Comparison of ENCODE assay signal across 8 cellular contexts in the genomic region with DNA sequence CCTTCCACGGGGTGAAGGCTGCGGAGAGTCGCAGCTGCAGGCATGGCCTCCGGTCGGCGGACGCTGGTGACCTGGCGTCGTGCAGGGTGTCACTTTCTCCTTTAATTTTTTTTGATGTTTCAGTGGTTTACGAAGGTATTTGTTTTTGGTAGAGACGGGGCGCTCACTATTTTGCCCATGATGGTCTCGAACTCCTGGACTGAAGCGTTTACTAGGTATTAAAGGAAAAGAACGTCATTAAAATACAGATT. TPM values are rescaled to one million over a fixed set of nuclear protein-coding genes. Genes with fewer than 3 reads are reported as not detected.
DNase-seq lines count a peak whose midpoint lies in the region; ATAC-seq and TF ChIP-seq lines count a peak whose summit lies in the region.

No MANE protein-coding gene starts in this region.

- 6% methylated on average over 15 of the region's 15 CpGs for WGBS in right cardiac atrium

- intact Hi-C loops in activated CD8-positive, alpha-beta T cell treated with anti-CD3 and anti-CD28 coated beads for 36 hours (cut with micrococcal nuclease), result loop anchor here (5.0 kb wide), 1 partner anchor 40 kb away; no protein-coding TSS in a partner anchor
- intact Hi-C loops in right cardiac atrium (cut with DNase I), result no loop called here

- peaks cover 5% of the 10 kb centered on the region for H3K36me3 Mint-ChIP-seq in T-helper 1 cell treated with Interleukin-12 subunit alpha and Interleukin-12 subunit beta and Interleukin-4 antibody, amounts not matched to agents 30 μg/mL and 1 μg/mL, for 36 hours (ENCODE audit: low read depth)
- peaks cover 3% of the 10 kb centered on the region for H3K36me3 Mint-ChIP-seq in activated CD8-positive, alpha-beta T cell treated with anti-CD3 and anti-CD28 coated beads for 36 hours (ENCODE audit: low read depth)

- H3K27ac ChIP-seq in right cardiac atrium (ENCODE audit: low read length), result no peak overlapping the region
- no peak overlapping the region for H3K27ac ChIP-seq in subcutaneous abdominal adipose tissue (ENCODE audit: low read depth, low read length)

- H3K4me1 ChIP-seq in right cardiac atrium (ENCODE audit: control insufficient read depth, insufficient read depth, low read length), result no peaks in the 10 kb centered on the region
- H3K4me1 ChIP-seq in subcutaneous abdominal adipose tissue (ENCODE audit: control insufficient read depth in 5 of 5, insufficient read depth in 5 of 5, low read length in 5 of 5), result peaks cover 2 to 28% (median 26%) of the 10 kb centered on the region in 5 donors

- H3K9me3 ChIP-seq in right cardiac atrium (ENCODE audit: control insufficient read depth, low read length) (no peaks in the 10 kb centered on the region), subcutaneous abdominal adipose tissue (ENCODE audit: control insufficient read depth in 5 of 5, low read length in 5 of 5) (peaks cover 0 to 4% (median 0%) of the 10 kb centered on the region in 5 donors)

- H3K36me3 ChIP-seq in subcutaneous abdominal adipose tissue (ENCODE audit: control insufficient read depth in 5 of 5, insufficient read depth in 5 of 5, low read length in 5 of 5), result no peaks in the 10 kb centered on the region

- H3K4me3 ChIP-seq in right cardiac atrium (ENCODE audit: low read length) (peak overlapping the region; percentile 30), subcutaneous abdominal adipose tissue (ENCODE audit: low read depth in 1 of 5, low read length in 5 of 5) (peak overlapping the region; percentile 62 to 79 (median 67))

- H3K9me3 Mint-ChIP-seq in T-helper 1 cell treated with Interleukin-12 subunit alpha and Interleukin-12 subunit beta and Interleukin-4 antibody, amounts not matched to agents 30 μg/mL and 1 μg/mL, for 36 hours, result no peaks in the 10 kb centered on the region
- peaks cover 2% of the 10 kb centered on the region for H3K9me3 Mint-ChIP-seq in activated CD8-positive, alpha-beta T cell treated with anti-CD3 and anti-CD28 coated beads for 36 hours

- ATAC-seq in activated CD8-positive, alpha-beta T cell treated with anti-CD3 and anti-CD28 coated beads for 36 hours, result no peak
- ATAC-seq in right cardiac atrium (no peak), GM18498 (IDR thresholded peaks at IDR 0.05; ENCODE audit: unreplicated experiment) (no peak), left lobe of liver (no peak)

- no peaks in the 10 kb centered on the region for H3K27me3 ChIP-seq in right cardiac atrium (ENCODE audit: control insufficient read depth, insufficient read depth)
- H3K27me3 ChIP-seq in subcutaneous abdominal adipose tissue (ENCODE audit: control insufficient read depth in 5 of 5, insufficient read depth in 4 of 5, low read length in 5 of 5), result no peaks in the 10 kb centered on the region

- H3K27me3 Mint-ChIP-seq in T-helper 1 cell treated with Interleukin-12 subunit alpha and Interleukin-12 subunit beta and Interleukin-4 antibody, amounts not matched to agents 30 μg/mL and 1 μg/mL, for 36 hours (ENCODE audit: low read depth), result peaks cover 13% of the 10 kb centered on the region
- peaks cover 4% of the 10 kb centered on the region for H3K27me3 Mint-ChIP-seq in activated CD8-positive, alpha-beta T cell treated with anti-CD3 and anti-CD28 coated beads for 36 hours

- POLR2A ChIA-PET in activated CD8-positive, alpha-beta T cell treated with anti-CD3 and anti-CD28 coated beads for 36 hours (lab: Charles Lee), result interaction anchor here (0.6 to 1.2 kb wide), 4 partner anchors 30 to 131 kb away, joined by 3 to 4 read pairs (median 3); a partner anchor contains a TSS

- peaks cover 22% of the 10 kb centered on the region for H3K4me1 Mint-ChIP-seq in T-helper 1 cell treated with Interleukin-12 subunit alpha and Interleukin-12 subunit beta and Interleukin-4 antibody, amounts not matched to agents 30 μg/mL and 1 μg/mL, for 36 hours (ENCODE audit: low read depth)
- H3K4me1 Mint-ChIP-seq in activated CD8-positive, alpha-beta T cell treated with anti-CD3 and anti-CD28 coated beads for 36 hours (ENCODE audit: low read depth), result peaks cover 17% of the 10 kb centered on the region

- H3K9ac ChIP-seq in subcutaneous abdominal adipose tissue (ENCODE audit: low read length in 5 of 5), result peak overlapping the region in 1 of 5 donors; percentile 30

- TF ChIP-seq CTCF in activated CD8-positive, alpha-beta T cell treated with anti-CD3 and anti-CD28 coated beads for 36 hours (IDR thresholded peaks at IDR 0.05), result no peak

- peak overlapping the region; percentile 79 for H3K4me3 Mint-ChIP-seq in T-helper 1 cell treated with Interleukin-12 subunit alpha and Interleukin-12 subunit beta and Interleukin-4 antibody, amounts not matched to agents 30 μg/mL and 1 μg/mL, for 36 hours
- peak overlapping the region; percentile 73 for H3K4me3 Mint-ChIP-seq in activated CD8-positive, alpha-beta T cell treated with anti-CD3 and anti-CD28 coated beads for 36 hours

- H3K27ac Mint-ChIP-seq in T-helper 1 cell treated with Interleukin-12 subunit alpha and Interleukin-12 subunit beta and Interleukin-4 antibody, amounts not matched to agents 30 μg/mL and 1 μg/mL, for 36 hours, result peak overlapping the region; percentile 87
- peak overlapping the region; percentile 83 for H3K27ac Mint-ChIP-seq in activated CD8-positive, alpha-beta T cell treated with anti-CD3 and anti-CD28 coated beads for 36 hours

- CTCF ChIA-PET in activated CD8-positive, alpha-beta T cell treated with anti-CD3 and anti-CD28 coated beads for 36 hours (lab: Charles Lee), result interaction anchor here (0.8 to 3.7 kb wide), 4 partner anchors 16 to 23 kb away, joined by 3 to 33 read pairs (median 9); a partner anchor contains a TSS

- DNase-seq in T-helper 1 cell (no peak), right cardiac atrium (peak in 2 of 3 donors; percentile 43 to 69), cerebellar cortex (ENCODE audit: low spot score) (no peak), left lobe of liver (ENCODE audit: low spot score) (no peak)
- DNase-seq in activated CD8-positive, alpha-beta T cell treated with anti-CD3 and anti-CD28 coated beads for 36 hours, result peak; percentile 68

RNA-seq across cellular contexts. Expression of a gene that starts 17.1 kb away (rescaled TPM):
- 1 to 10 TPM; 6.1 to 7.5 TPM for total RNA-seq in activated CD8-positive, alpha-beta T cell treated with anti-CD3 and anti-CD28 coated beads for 36 hours
- total RNA-seq in right cardiac atrium (1 to 10 TPM; 6.2 to 8.7 (median 7.6) TPM), left lobe of liver (2.7 TPM)
- 7.2 TPM for polyA plus RNA-seq in right cardiac atrium

RNA-seq across cellular contexts. Expression of a gene that starts 36.1 kb away (rescaled TPM):
- total RNA-seq in activated CD8-positive, alpha-beta T cell treated with anti-CD3 and anti-CD28 coated beads for 36 hours, result not detected
- not detected for total RNA-seq in right cardiac atrium
- polyA plus RNA-seq in right cardiac atrium, result not detected
- not detected for total RNA-seq in left lobe of liver

RNA-seq across cellular contexts. Expression of a gene that starts 39.6 kb away (rescaled TPM):
- not detected for total RNA-seq in activated CD8-positive, alpha-beta T cell treated with anti-CD3 and anti-CD28 coated beads for 36 hours
- total RNA-seq in right cardiac atrium (10 to 100 TPM in 1 of 4 donors, 1 to 10 TPM in 3; 6.4 to 10.1 (median 9.2) TPM), left lobe of liver (7.0 TPM)
- 10.9 TPM for polyA plus RNA-seq in right cardiac atrium

RNA-seq across cellular contexts. Expression of a gene that starts 52.9 kb away (rescaled TPM):
- under 1 TPM; 0.09 to 0.25 TPM for total RNA-seq in activated CD8-positive, alpha-beta T cell treated with anti-CD3 and anti-CD28 coated beads for 36 hours
- total RNA-seq in right cardiac atrium (not detected), left lobe of liver (0.10 TPM)
- polyA plus RNA-seq in right cardiac atrium, result not detected

Comparison
In these comparisons a context has a peak if more than half of its experiments do, and no peak if none do; other contexts are left out.
1. DNase-seq: peak in activated CD8-positive, alpha-beta T cell treated with anti-CD3 and anti-CD28 coated beads for 36 hours (single experiment) and right cardiac atrium (2 of 3); none in T-helper 1 cell (0 of 5), cerebellar cortex (single experiment) and left lobe of liver (single experiment).